Comparison of ENCODE assay signal across 21 cellular contexts in the genomic region with DNA sequence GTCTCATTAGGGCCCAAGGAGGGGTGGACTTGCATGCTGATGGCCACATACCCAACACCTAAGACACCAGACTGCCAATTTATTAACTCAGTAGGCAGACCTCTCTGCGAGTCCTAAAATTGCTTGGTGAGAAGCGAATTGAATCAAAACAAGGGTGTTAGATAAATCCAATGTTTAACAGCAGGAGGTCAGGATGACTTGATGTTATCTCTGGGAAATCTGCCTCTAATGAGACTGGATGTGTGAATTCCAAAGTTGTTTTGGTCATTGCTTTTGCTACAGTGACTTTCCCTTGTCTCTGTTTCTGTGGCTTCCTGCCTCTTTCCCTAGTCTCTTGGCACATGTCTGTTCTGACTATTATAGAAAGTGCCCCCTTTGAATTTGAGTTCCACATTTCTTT. TPM values are rescaled to one million over a fixed set of nuclear protein-coding genes. Genes with fewer than 3 reads are reported as not detected.
DNase-seq lines count a peak whose midpoint lies in the region; ATAC-seq and TF ChIP-seq lines count a peak whose summit lies in the region.
"Had no signal": no experiment of that assay in that cellular context is flagged by ENCODE, and none has a peak within 500 bp of the region (broad histone marks: within the 10 kb centered on the region; RNA-seq: fewer than 3 reads in every experiment).

No MANE protein-coding gene starts in this region.

- H3K4me3 ChIP-seq in cardiac muscle cell (no peak overlapping the region), mesodermal cell (ENCODE audit: extremely low read depth, insufficient read depth, low read length, poor library complexity, severe bottlenecking) (no peak overlapping the region)
- H3K4me3 ChIP-seq: A549; BLaER1 treated with 17β-estradiol and CSF1 and Interleukin-3, amounts not matched to agents 10 nM and 100 nM; GM23338 had no signal

- 37 to 76% methylated on average over 2 of the region's 2 CpGs for WGBS in mesodermal cell (ENCODE audit: insufficient coverage in 2 of 2), 2 experiments

- H3K4me1 ChIP-seq in cardiac muscle cell (ENCODE audit: low read depth) (peaks cover 52% of the 10 kb centered on the region), mesodermal cell (ENCODE audit: control insufficient read depth, insufficient read depth, low read length, poor library complexity, severe bottlenecking) (peaks cover 16% of the 10 kb centered on the region)
- H3K4me1 ChIP-seq: A549, BE2C had no signal

- H3K4me3 Mint-ChIP-seq in stimulated activated effector memory CD8-positive, alpha-beta T cell treated with anti-CD3 and anti-CD28 coated beads, Interleukin-12 subunit alpha, Interleukin-12 subunit beta, amount 100 ng/mL, for 72 hours = no peak overlapping the region
- H3K4me3 Mint-ChIP-seq: CD14-positive monocyte; CD4-positive, alpha-beta T cell; CD8-positive, alpha-beta memory T cell; GM23338; H9 had no signal

- in situ Hi-C loops in GM13977 (cut with MboI; ENCODE audit: low pct_unique_long_range_greater_than_20kb, low sequenced_read_pairs, unreplicated experiment) = no loop called here

- peaks cover 97% of the 10 kb centered on the region for H3K36me3 Mint-ChIP-seq in stimulated activated effector memory CD8-positive, alpha-beta T cell treated with anti-CD3 and anti-CD28 coated beads, Interleukin-12 subunit alpha, Interleukin-12 subunit beta, amount 100 ng/mL, for 72 hours

- peak overlapping the region; percentile 90 for H3K27ac ChIP-seq in cardiac muscle cell
- peak overlapping the region; percentile 19 for H3K27ac ChIP-seq in mesodermal cell (ENCODE audit: low read depth, low read length, severe bottlenecking)
- H3K27ac ChIP-seq: 22Rv1; A549; BLaER1 treated with 17β-estradiol and CSF1 and Interleukin-3, amounts not matched to agents 10 nM and 100 nM had no signal

- intact Hi-C loops in Right ventricle myocardium inferior (cut with DNase I) = no loop called here

- no peaks in the 10 kb centered on the region for H3K9me3 ChIP-seq in cardiac muscle cell (ENCODE audit: low read depth)
- H3K9me3 ChIP-seq in mesodermal cell (ENCODE audit: control insufficient read depth, low read length) = no peaks in the 10 kb centered on the region
- H3K9me3 ChIP-seq: A549; BE2C; BLaER1 treated with 17β-estradiol and CSF1 and Interleukin-3, amounts not matched to agents 10 nM and 100 nM had no signal

- TF ChIP-seq CTCF in cardiac muscle cell (IDR thresholded peaks at IDR 0.05; ENCODE audit: low read depth, low read length) = no peak
- no peak for TF ChIP-seq CTCF in GM13977 (IDR thresholded peaks at IDR 0.05; ENCODE audit: extremely low read depth, insufficient read depth, missing control alignments)

- DNase-seq in cardiac muscle cell (ENCODE audit: low read depth in 1 of 2, low spot score in 1 of 2) = no peak
- no peak for DNase-seq in Right ventricle myocardium inferior (ENCODE audit: missing footprints)
- no peak for DNase-seq in stimulated activated effector memory CD8-positive, alpha-beta T cell treated with anti-CD3 and anti-CD28 coated beads, Interleukin-12 subunit alpha, Interleukin-12 subunit beta, amount 100 ng/mL, for 72 hours (ENCODE audit: low spot score in 2 of 2)
- DNase-seq in NCI-H510A treated with DMSO at 0.1 percent for 48 hours (lab: John Stamatoyannopoulos, UW) = no peak
- DNase-seq in GM13977 (ENCODE audit: low spot score) = no peak
- DNase-seq: ACHN; AML-193; BE2C; CD4-positive, alpha-beta T cell; CD8-positive, alpha-beta memory T cell; DMS 273 treated with DMSO at 0.1 percent for 48 hours; DMS53; DMS79 treated with DMSO at 0.1 percent for 48 hours; H9 had no signal

- peaks cover 37% of the 10 kb centered on the region for H3K36me3 ChIP-seq in cardiac muscle cell
- peaks cover 58% of the 10 kb centered on the region for H3K36me3 ChIP-seq in mesodermal cell (ENCODE audit: control insufficient read depth, insufficient read depth, low read length)

- H3K27ac Mint-ChIP-seq in stimulated activated effector memory CD8-positive, alpha-beta T cell treated with anti-CD3 and anti-CD28 coated beads, Interleukin-12 subunit alpha, Interleukin-12 subunit beta, amount 100 ng/mL, for 72 hours = peak overlapping the region; percentile 72
- H3K27ac Mint-ChIP-seq: CD4-positive, alpha-beta T cell; GM23338; H9 had no signal

- H3K4me1 Mint-ChIP-seq in stimulated activated effector memory CD8-positive, alpha-beta T cell treated with anti-CD3 and anti-CD28 coated beads, Interleukin-12 subunit alpha, Interleukin-12 subunit beta, amount 100 ng/mL, for 72 hours = peaks cover 6% of the 10 kb centered on the region
- H3K4me1 Mint-ChIP-seq: CD14-positive monocyte, GM23338, H9 had no signal

- H3K9me3 Mint-ChIP-seq in stimulated activated effector memory CD8-positive, alpha-beta T cell treated with anti-CD3 and anti-CD28 coated beads, Interleukin-12 subunit alpha, Interleukin-12 subunit beta, amount 100 ng/mL, for 72 hours = no peaks in the 10 kb centered on the region
- H3K9me3 Mint-ChIP-seq: CD14-positive monocyte; CD4-positive, alpha-beta T cell; CD8-positive, alpha-beta memory T cell; GM23338; H9 had no signal

- no peaks in the 10 kb centered on the region for H3K27me3 ChIP-seq in cardiac muscle cell
- H3K27me3 ChIP-seq: BE2C; BLaER1 treated with 17β-estradiol and CSF1 and Interleukin-3, amounts not matched to agents 10 nM and 100 nM had no signal

- no peak for ATAC-seq in Right ventricle myocardium inferior
- no peak for ATAC-seq in stimulated activated effector memory CD8-positive, alpha-beta T cell treated with anti-CD3 and anti-CD28 coated beads, Interleukin-12 subunit alpha, Interleukin-12 subunit beta, amount 100 ng/mL, for 72 hours
- ATAC-seq: A549, GM23338, HCT116 had no signal

RNA-seq across cellular contexts. Expression of a gene that starts 20.8 kb away (rescaled TPM):
- total RNA-seq in cardiac muscle cell (34.5 and 61.7 TPM in 2 replicates), Right ventricle myocardium inferior (49.0 TPM)
- 23.9 and 45.9 TPM in 2 replicates for polyA plus RNA-seq in cardiac muscle cell
- polyA plus RNA-seq in mesodermal cell (2013, experiment 1 of 2) = 14.8 TPM
- polyA plus RNA-seq in mesodermal cell (2013, experiment 2 of 2) = 15.3 TPM
